ENCODE assay signal across 33 cellular contexts in the genomic region with DNA sequence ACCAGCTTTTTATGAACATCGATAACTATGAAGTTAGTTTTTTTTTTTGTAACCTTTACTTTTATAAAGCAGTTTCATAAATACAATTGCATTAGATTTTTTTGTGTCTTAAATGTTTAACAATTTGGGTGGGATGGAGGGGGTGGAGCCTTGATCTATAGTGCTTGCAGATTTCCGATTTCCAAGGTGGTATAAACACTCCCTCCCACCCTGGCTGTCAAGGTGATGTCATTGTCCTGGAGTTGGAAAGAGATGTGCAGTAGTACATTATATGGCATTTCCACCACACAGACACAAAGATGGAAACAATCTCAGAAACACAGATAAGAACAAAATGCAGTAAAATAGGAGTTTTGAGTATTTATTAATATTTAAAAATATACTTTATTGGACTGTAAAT.
"Had no signal": no experiment of that assay in that cellular context is flagged by ENCODE, and none has a peak within 500 bp of the region (broad histone marks: within the 10 kb centered on the region; RNA-seq: fewer than 3 reads in every experiment).

No MANE protein-coding gene starts in this region.

- H3K9me3 ChIP-seq: adrenal gland, body of pancreas, breast epithelium had no signal

- H3K27me3 ChIP-seq: adrenal gland, body of pancreas, brain microvascular endothelial cell, breast epithelium had no signal

- DNase-seq: activated B cell treated with CpG ODN at 0.5 μM for 24 hours; activated CD4-positive, alpha-beta memory T cell treated with anti-CD3 and anti-CD28 coated beads for 36 hours; activated CD4-positive, alpha-beta T cell treated with anti-CD3 and anti-CD28 coated beads for 4 hours; activated CD4-positive, alpha-beta T cell treated with anti-CD3 and anti-CD28 coated beads, Interleukin-2, amount 10 ng/mL, durations not matched to agents 24 days and 14 days; activated CD4-positive, alpha-beta T cell treated with anti-CD3 and anti-CD28 coated beads, Interleukin-2, amount 50 U/mL, for 1 hour; activated CD4-positive, alpha-beta T cell treated with anti-CD3 and anti-CD28 coated beads, Interleukin-2, amount 50 U/mL, for 4 hours; activated CD4-positive, CD25-positive, alpha-beta regulatory T cell treated with anti-CD3 and anti-CD28 coated beads, Interleukin-2, amount 50 U/mL, for 72 hours; activated CD8-positive, alpha-beta memory T cell treated with anti-CD3 and anti-CD28 coated beads, Interleukin-2, amount 50 U/mL, for 4 hours; activated CD8-positive, alpha-beta T cell treated with anti-CD3 and anti-CD28 coated beads for 36 hours; activated effector memory CD4-positive, alpha-beta T cell treated with anti-CD3 and anti-CD28 coated beads, Interleukin-2, amount 50 U/mL, for 16 hours; activated gamma-delta T cell treated with Interleukin-2 at 50 U/mL for 16 hours; activated naive CD4-positive, alpha-beta T cell; activated naive CD4-positive, alpha-beta T cell treated with anti-CD3 and anti-CD28 coated beads for 36 hours; activated naive CD4-positive, alpha-beta T cell treated with anti-CD3 and anti-CD28 coated beads, Interleukin-2, amount 50 U/mL, for 16 hours; activated naive CD8-positive, alpha-beta T cell treated with anti-CD3 and anti-CD28 coated beads for 36 hours; activated T-cell treated with anti-CD3 and anti-CD28 coated beads for 4 hours; activated T-cell treated with anti-CD3 and anti-CD28 coated beads, Interleukin-2, amount 50 U/mL, for 1 hour; activated T-cell treated with anti-CD3 and anti-CD28 coated beads, Interleukin-2, amount 50 U/mL, for 4 hours; activated T-cell treated with anti-CD3 and anti-CD28 coated beads, Interleukin-2, amount 50 U/mL, for 72 hours; adrenal gland; amniotic stem cell; aorta; body of pancreas; brain microvascular endothelial cell; central memory CD4-positive, alpha-beta T cell; SW 1271; T-helper 1 cell; T-helper 2 cell; T-helper 9 cell had no signal

- H3K4me1 ChIP-seq: adrenal gland, body of pancreas, breast epithelium had no signal

- H3K4me3 ChIP-seq: adrenal gland, body of pancreas, breast epithelium had no signal

- H3K27ac ChIP-seq: adrenal gland, body of pancreas, brain microvascular endothelial cell, breast epithelium, VCaP had no signal

- H3K36me3 ChIP-seq: adrenal gland, brain microvascular endothelial cell, breast epithelium had no signal

- ATAC-seq: activated CD8-positive, alpha-beta T cell treated with anti-CD3 and anti-CD28 coated beads for 36 hours; activated naive CD4-positive, alpha-beta T cell treated with anti-CD3 and anti-CD28 coated beads, Interleukin-2, amount 50 U/mL, for 72 hours; activated T-cell treated with anti-CD3 and anti-CD28 coated beads, Interleukin-2, amount 50 U/mL, for 4 hours; activated T-cell treated with anti-CD3 and anti-CD28 coated beads, Interleukin-2, amount 50 U/mL, for 72 hours; activated T-helper 17 cell treated with anti-CD3 and anti-CD28 coated beads, Interleukin-2, amount 50 U/mL, for 72 hours; body of pancreas had no signal
